ENCODE assay signal across 8 cellular contexts in genomic region chr10:90872648-90873020, GRCh38. TPM values are rescaled to one million over a fixed set of nuclear protein-coding genes. Genes with fewer than 3 reads are reported as not detected.
DNase-seq lines count a peak whose midpoint lies in the region; FAIRE-seq and TF ChIP-seq lines count a peak whose summit lies in the region.

No MANE protein-coding gene starts in this region.

- H3K9ac ChIP-seq in duodenal mucosa (ENCODE audit: low read depth in 1 of 2, low read length in 2 of 2) = peak overlapping the region; percentile 74 to 84

- H3K4me2 ChIP-seq in DOHH2 (ENCODE audit: low read length) (peak overlapping the region; percentile 95), osteoblast (ENCODE audit: insufficient read depth, low read length) (peak overlapping the region; percentile 98)

- H3K27ac ChIP-seq in DOHH2 (ENCODE audit: low read depth, low read length) = no peak overlapping the region
- no peak overlapping the region for H3K27ac ChIP-seq in duodenal mucosa (ENCODE audit: low read depth, low read length)
- H3K27ac ChIP-seq in osteoblast (ENCODE audit: low read depth, low read length) = peak overlapping the region; percentile 84

- H3K9me2 ChIP-seq in DOHH2 (replicated peaks; ENCODE audit: control insufficient read depth, low read length) = no peaks in the 10 kb centered on the region

- H4K20me1 ChIP-seq in DOHH2 (ENCODE audit: control insufficient read depth, insufficient read depth, low read depth, low read length) (no peaks in the 10 kb centered on the region), osteoblast (ENCODE audit: insufficient read depth, low read length) (peaks cover 13% of the 10 kb centered on the region)

- FAIRE-seq in GM19239 (lab: Jason Lieb, UNC) = no peak

- H3K4me1 ChIP-seq in DOHH2 (ENCODE audit: control insufficient read depth, low read length) (peaks cover 32% of the 10 kb centered on the region), duodenal mucosa (ENCODE audit: control insufficient read depth in 1 of 2, insufficient read depth in 2 of 2, low read length in 2 of 2) (peaks cover 13 to 15% of the 10 kb centered on the region in 2 donors), osteoblast (ENCODE audit: insufficient read depth, low read length) (peaks cover 15% of the 10 kb centered on the region)

- H3K9me3 ChIP-seq in DOHH2 (ENCODE audit: control insufficient read depth, insufficient read depth, low read length) (peaks cover 13% of the 10 kb centered on the region), MG63 (peaks cover 6% of the 10 kb centered on the region), duodenal mucosa (ENCODE audit: control insufficient read depth in 1 of 2, low read length in 2 of 2) (no peaks in the 10 kb centered on the region), osteoblast (ENCODE audit: low read depth, low read length) (no peaks in the 10 kb centered on the region)

- peak overlapping the region; percentile 95 for H3K4me3 ChIP-seq in DOHH2 (ENCODE audit: low read length)
- peak overlapping the region; percentile 97 for H3K4me3 ChIP-seq in MG63
- H3K4me3 ChIP-seq in duodenal mucosa (ENCODE audit: low read depth in 1 of 2, low read length in 2 of 2) = peak overlapping the region; percentile 83 to 98
- H3K4me3 ChIP-seq in osteoblast (ENCODE audit: insufficient read depth, low read length) = peak overlapping the region; percentile 98

- no peaks in the 10 kb centered on the region for H3F3A ChIP-seq in DOHH2 (ENCODE audit: control insufficient read depth, insufficient read depth)

- no peak for TF ChIP-seq CTCF in DOHH2 (IDR thresholded peaks at IDR 0.05; ENCODE audit: low read depth, low read length, poor library complexity, severe bottlenecking)
- TF ChIP-seq CTCF in osteoblast (IDR thresholded peaks at IDR 0.05; ENCODE audit: extremely low read depth, low read depth, low read length) = no peak

- DNase-seq in MG63 = no peak
- DNase-seq in osteoblast (ENCODE audit: insufficient read length, low spot score, missing footprints) = no peak
- no peak for DNase-seq in activated effector memory CD4-positive, alpha-beta T cell treated with anti-CD3 and anti-CD28 coated beads, Interleukin-2, amount 50 U/mL, for 16 hours
- no peak for DNase-seq in NCI-H2081 treated with DMSO at 0.1 percent for 48 hours (lab: John Stamatoyannopoulos, UW)
- DNase-seq in SKM-1 treated with dmso at 0.1 percent for 144 hours (lab: John Stamatoyannopoulos, UW; ENCODE audit: unreplicated experiment) = no peak
- no peak for DNase-seq in GM19239 (ENCODE audit: insufficient read length, low spot score)

- peaks cover 27% of the 10 kb centered on the region for H3K36me3 ChIP-seq in DOHH2 (ENCODE audit: control insufficient read depth, low read length)
- peaks cover 19% of the 10 kb centered on the region for H3K36me3 ChIP-seq in MG63
- peaks cover 9 to 16% of the 10 kb centered on the region in 2 donors for H3K36me3 ChIP-seq in duodenal mucosa (ENCODE audit: control insufficient read depth in 1 of 2, insufficient read depth in 2 of 2, low read length in 2 of 2)
- H3K36me3 ChIP-seq in osteoblast (ENCODE audit: insufficient read depth, low read length) = peaks cover 11% of the 10 kb centered on the region

- no peaks in the 10 kb centered on the region for H3K27me3 ChIP-seq in DOHH2 (ENCODE audit: control insufficient read depth, low read length)
- H3K27me3 ChIP-seq in MG63 = no peaks in the 10 kb centered on the region
- H3K27me3 ChIP-seq in duodenal mucosa (ENCODE audit: control insufficient read depth in 1 of 2, insufficient read depth in 2 of 2, low read length in 2 of 2) = peaks cover 0 to 3% of the 10 kb centered on the region in 2 donors
- H3K27me3 ChIP-seq in osteoblast (ENCODE audit: insufficient read depth, low read length) = peaks cover under 1% of the 10 kb centered on the region

- H2AFZ ChIP-seq in osteoblast (ENCODE audit: low read length) = peak overlapping the region; percentile 96

- peaks cover 36% of the 10 kb centered on the region for H3K79me2 ChIP-seq in DOHH2 (ENCODE audit: control insufficient read depth, low read length)
- peaks cover 30% of the 10 kb centered on the region for H3K79me2 ChIP-seq in osteoblast (ENCODE audit: insufficient read depth, low read length)

RNA-seq across cellular contexts. Expression of gene RPP30, which starts 0.9 kb away (rescaled TPM):
- total RNA-seq in MG63 (2014; rRNA removed; shearing (Covaris generic); ENCODE audit: low replicate concordance) = 61.5 and 78.7 TPM in 2 replicates
- total RNA-seq in osteoblast = 43.1 and 47.1 TPM in 2 replicates

RNA-seq across cellular contexts. Expression of gene HTR7, which starts 14.8 kb away (rescaled TPM):
- 6.4 and 7.6 TPM in 2 replicates for total RNA-seq in MG63 (2014; rRNA removed; shearing (Covaris generic); ENCODE audit: low replicate concordance)
- 9.8 and 12.4 TPM in 2 replicates for total RNA-seq in osteoblast

RNA-seq across cellular contexts. Expression of gene ANKRD1, which starts 48.3 kb away (rescaled TPM):
- total RNA-seq in MG63 (2014; rRNA removed; shearing (Covaris generic); ENCODE audit: low replicate concordance) = 0.59 TPM in 1 of 2 replicates, not detected in the other
- 27.7 and 52.1 TPM in 2 replicates for total RNA-seq in osteoblast

Comparison
In these comparisons a context has a peak if more than half of its experiments do, and no peak if none do; other contexts are left out.
1. RNA of gene ANKRD1, which starts 48.3 kb away (total RNA-seq): 27.7 to 52.1 TPM in osteoblast; 0.59 TPM in MG63; every median in the first group is over 10 times any median in the second.
2. Peak in every context shown above with its lines, with median percentiles within 50 percentile points of each other: H3K4me3 ChIP-seq.